ENCODE assay signal across 19 cellular contexts in genomic region chr1:203439086-203439620, GRCh38. TPM values are rescaled to one million over a fixed set of nuclear protein-coding genes. Genes with fewer than 3 reads are reported as not detected.
DNase-seq lines count a peak whose midpoint lies in the region; ATAC-seq and TF ChIP-seq lines count a peak whose summit lies in the region.
"Had no signal": no experiment of that assay in that cellular context is flagged by ENCODE, and none has a peak within 500 bp of the region (broad histone marks: within the 10 kb centered on the region; RNA-seq: fewer than 3 reads in every experiment).

No MANE protein-coding gene starts in this region.

- H3K27me3 ChIP-seq in WERI-Rb-1 (ENCODE audit: insufficient read depth, low read depth, severe bottlenecking) (peaks cover 19% of the 10 kb centered on the region), upper lobe of left lung (no peaks in the 10 kb centered on the region)
- H3K27me3 ChIP-seq: BLaER1 treated with 17β-estradiol and CSF1 and Interleukin-3, amounts not matched to agents 10 nM and 100 nM had no signal

- DNase-seq in WERI-Rb-1 (peak; percentile 1), endothelial cell (ENCODE audit: low spot score) (no peak), mucosa of descending colon (peak in 1 of 3 donors; percentile 50), upper lobe of left lung (no peak), RPMI8226 (no peak), T-helper 2 cell (no peak)
- DNase-seq: CD8-positive, alpha-beta memory T cell; DMS53; EL; NCI-H1436; NCI-H1930; NCI-H226; NCI-H526; SJCRH30 had no signal

- ATAC-seq in mucosa of descending colon: peak; percentile 29
- no peak for ATAC-seq in upper lobe of left lung (ENCODE audit: low FRiP score in 2 of 2)
- no peak for ATAC-seq in HG02973 (IDR thresholded peaks at IDR 0.05; ENCODE audit: unreplicated experiment)
- ATAC-seq: HepG2 had no signal

- no peaks in the 10 kb centered on the region for H3K9me3 Mint-ChIP-seq in endothelial cell (ENCODE audit: unreplicated experiment)
- H3K9me3 Mint-ChIP-seq: CD8-positive, alpha-beta memory T cell had no signal

- peaks cover 30% of the 10 kb centered on the region for H3K4me1 Mint-ChIP-seq in endothelial cell (ENCODE audit: unreplicated experiment)
- H3K4me1 Mint-ChIP-seq: CD8-positive, alpha-beta memory T cell had no signal

- no peak overlapping the region for H3K4me3 Mint-ChIP-seq in endothelial cell (ENCODE audit: unreplicated experiment)
- H3K4me3 Mint-ChIP-seq: CD8-positive, alpha-beta memory T cell had no signal

- TF ChIP-seq EP300 in upper lobe of left lung (IDR thresholded peaks at IDR 0.05): no peak

- H3K36me3 Mint-ChIP-seq in endothelial cell (ENCODE audit: low read depth, unreplicated experiment): no peaks in the 10 kb centered on the region
- H3K36me3 Mint-ChIP-seq: CD8-positive, alpha-beta memory T cell had no signal

- intact Hi-C loops in mucosa of descending colon (cut with DNase I, micrococcal nuclease): no loop called here

- H3K27ac ChIP-seq in WERI-Rb-1 (no peak overlapping the region), upper lobe of left lung (peak overlapping the region in 3 of 4 donors; percentile 35 to 44 (median 39))
- H3K27ac ChIP-seq: BLaER1 treated with 17β-estradiol and CSF1 and Interleukin-3, amounts not matched to agents 10 nM and 100 nM; KMS-11; SJCRH30 had no signal

- WGBS in upper lobe of left lung, 2 donors: 46 to 66% methylated on average over 4 of the region's 4 CpGs

- TF ChIP-seq CTCF in WERI-Rb-1 (IDR thresholded peaks at IDR 0.05; ENCODE audit: low read depth, low read length): no peak
- TF ChIP-seq CTCF in endothelial cell (IDR thresholded peaks at IDR 0.05; ENCODE audit: unreplicated experiment): no peak
- TF ChIP-seq CTCF in mucosa of descending colon (IDR thresholded peaks at IDR 0.05): no peak
- no peak for TF ChIP-seq CTCF in upper lobe of left lung (IDR thresholded peaks at IDR 0.05)

- H3K27me3 Mint-ChIP-seq in endothelial cell (ENCODE audit: unreplicated experiment): peaks cover 17% of the 10 kb centered on the region

- H3K27ac Mint-ChIP-seq in endothelial cell (ENCODE audit: unreplicated experiment): peak overlapping the region; percentile 22
- H3K27ac Mint-ChIP-seq: CD8-positive, alpha-beta memory T cell had no signal

- H3K4me3 ChIP-seq in WERI-Rb-1 (ENCODE audit: low read depth, low read length): no peak overlapping the region
- H3K4me3 ChIP-seq in mucosa of descending colon: no peak overlapping the region
- no peak overlapping the region for H3K4me3 ChIP-seq in upper lobe of left lung
- H3K4me3 ChIP-seq: BLaER1 treated with 17β-estradiol and CSF1 and Interleukin-3, amounts not matched to agents 10 nM and 100 nM; SJCRH30 had no signal

- TF ChIP-seq POLR2A in upper lobe of left lung (IDR thresholded peaks at IDR 0.05): no peak

- peaks cover 13% of the 10 kb centered on the region for H3K9me3 ChIP-seq in WERI-Rb-1 (ENCODE audit: severe bottlenecking)
- H3K9me3 ChIP-seq in mucosa of descending colon: no peaks in the 10 kb centered on the region
- no peaks in the 10 kb centered on the region for H3K9me3 ChIP-seq in upper lobe of left lung

- H3K36me3 ChIP-seq in WERI-Rb-1: no peaks in the 10 kb centered on the region
- no peaks in the 10 kb centered on the region for H3K36me3 ChIP-seq in mucosa of descending colon (ENCODE audit: low read depth)
- no peaks in the 10 kb centered on the region for H3K36me3 ChIP-seq in upper lobe of left lung
- H3K36me3 ChIP-seq: BLaER1 treated with 17β-estradiol and CSF1 and Interleukin-3, amounts not matched to agents 10 nM and 100 nM; SJCRH30 had no signal

- peaks cover 19% of the 10 kb centered on the region for H3K4me1 ChIP-seq in mucosa of descending colon (ENCODE audit: low read depth)
- H3K4me1 ChIP-seq in upper lobe of left lung: peaks cover 0 to 11% (median 0%) of the 10 kb centered on the region in 4 donors
- H3K4me1 ChIP-seq: SJCRH30 had no signal

RNA-seq across cellular contexts. Expression of gene PRELP, which starts 36.5 kb away (rescaled TPM):
- total RNA-seq in endothelial cell (ENCODE audit: unreplicated experiment) (0.13 TPM), mucosa of descending colon (100 to 1,000 TPM in 1 of 3 donors, 1 to 10 TPM in 2; 5.5 to 174 (median 5.6) TPM), upper lobe of left lung (100 to 1,000 TPM in 1 of 6 donors, 10 to 100 TPM in 5; 30.4 to 104 (median 47.3) TPM)
- total RNA-seq: CD8-positive, alpha-beta memory T cell; H4; HepG2; SJCRH30 had no signal

RNA-seq across cellular contexts. Expression of gene OPTC, which starts 54.8 kb away (rescaled TPM):
- total RNA-seq in endothelial cell (ENCODE audit: unreplicated experiment): 0.36 TPM
- not detected for total RNA-seq in mucosa of descending colon
- not detected for total RNA-seq in upper lobe of left lung
- total RNA-seq: CD8-positive, alpha-beta memory T cell; H4; HepG2; SJCRH30 had no signal
